In genomic region chr4:2072971-2073807, GRCh38 we compare ENCODE assay signal across 11 cellular contexts.
"Had no signal": no experiment of that assay in that cellular context is flagged by ENCODE, and none has a peak within 500 bp of the region (broad histone marks: within the 10 kb centered on the region; RNA-seq: fewer than 3 reads in every experiment).

No MANE protein-coding gene starts in this region.

- ATAC-seq: activated CD8-positive, alpha-beta T cell treated with anti-CD3 and anti-CD28 coated beads, Interleukin-2, amount 10 ng/mL, durations not matched to agents 7 days and 5 days; foreskin keratinocyte; heart left ventricle; left lung had no signal

- H3K4me3 Mint-ChIP-seq: activated CD8-positive, alpha-beta T cell treated with anti-CD3 and anti-CD28 coated beads, Interleukin-2, amount 10 ng/mL, durations not matched to agents 7 days and 5 days; brain; nephron progenitor cell had no signal

- H3K36me3 Mint-ChIP-seq: brain had no signal

- H3K4me1 ChIP-seq: foreskin keratinocyte, left lung, transverse colon had no signal

- H3K9me3 Mint-ChIP-seq: nephron progenitor cell had no signal

- H3K4me3 ChIP-seq: heart left ventricle, left lung, transverse colon had no signal

- H3K27ac ChIP-seq: foreskin keratinocyte, heart left ventricle, left lung, transverse colon had no signal

- H3K9me3 ChIP-seq: heart left ventricle, left lung, transverse colon had no signal

- H3K36me3 ChIP-seq: heart left ventricle, left lung, transverse colon had no signal

- H3K27ac Mint-ChIP-seq: activated CD8-positive, alpha-beta T cell treated with anti-CD3 and anti-CD28 coated beads, Interleukin-2, amount 10 ng/mL, durations not matched to agents 7 days and 5 days; nephron progenitor cell had no signal

- DNase-seq: activated CD4-positive, alpha-beta T cell treated with anti-CD3 and anti-CD28 coated beads for 48 hours; activated CD8-positive, alpha-beta memory T cell treated with anti-CD3 and anti-CD28 coated beads, Interleukin-2, amount 50 U/mL, for 48 hours; activated CD8-positive, alpha-beta T cell treated with anti-CD3 and anti-CD28 coated beads, Interleukin-2, amount 10 ng/mL, durations not matched to agents 7 days and 5 days; activated naive CD4-positive, alpha-beta T cell treated with Interleukin-2 at 50 U/mL for 16 hours; foreskin keratinocyte; mesenchymal stem cell; nephron progenitor cell; transverse colon had no signal
